Comparison of ENCODE assay signal across 1 cellular context in the genomic region with DNA sequence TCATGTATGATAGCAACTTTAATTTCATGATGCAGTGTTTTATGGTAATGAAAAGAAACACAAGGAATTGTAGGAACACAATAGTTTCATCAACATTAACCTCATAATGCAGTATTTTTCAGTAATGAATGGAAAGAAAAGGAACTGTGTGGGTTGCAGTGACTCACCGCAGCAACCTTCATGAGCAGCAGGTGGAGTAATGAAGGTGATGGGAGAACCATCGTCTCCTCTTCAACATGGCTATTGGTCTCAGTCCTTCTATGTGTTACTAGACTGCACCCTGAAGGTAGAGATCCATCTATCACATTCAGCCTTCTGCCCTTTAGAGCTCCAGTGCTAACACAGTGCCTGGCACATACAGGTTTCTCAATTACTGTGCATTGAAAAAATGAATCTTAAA.
TF ChIP-seq lines count a peak whose summit lies in the region.

No MANE protein-coding gene starts in this region.

TF ChIP-seq in GM23338, 12 proteins besides CTCF, POLR2A, EP300 and RAD21 (continued from another document):
- TF ChIP-seq REST (IDR thresholded peaks at IDR 0.05; ENCODE audit: unreplicated experiment) (no peak), ZNF331 (CRISPR knock-in tag; IDR thresholded peaks at IDR 0.05; ENCODE audit: low read depth) (no peak), ZNF462 (CRISPR knock-in tag; IDR thresholded peaks at IDR 0.05) (no peak), CREB1 (CRISPR knock-in tag; IDR thresholded peaks at IDR 0.05; ENCODE audit: low read depth) (no peak), EZH2 (IDR thresholded peaks at IDR 0.05; ENCODE audit: low read depth, unreplicated experiment) (no peak), POLR2AphosphoS5 (IDR thresholded peaks at IDR 0.05; ENCODE audit: low read depth) (no peak), STAT1 (IDR thresholded peaks at IDR 0.05; ENCODE audit: unreplicated experiment) (no peak)
